1 cellular context compared by ENCODE assay signal in the genomic region with DNA sequence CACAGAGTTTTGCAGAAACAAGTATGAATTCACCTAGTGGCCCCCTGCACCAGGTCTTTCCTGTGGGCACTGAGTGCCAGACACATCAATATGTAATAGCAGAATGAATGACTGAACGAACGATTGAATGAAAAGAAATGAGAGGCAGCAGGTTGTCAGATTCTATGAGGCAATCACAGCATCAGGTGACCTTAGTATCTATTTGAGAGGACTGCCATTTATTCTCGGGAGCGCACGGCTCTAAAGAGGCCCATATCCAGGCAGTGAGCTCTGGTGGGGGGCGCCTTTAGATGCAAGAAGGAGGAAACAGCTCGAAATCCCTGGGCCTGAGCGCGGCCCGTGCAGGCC.
TF ChIP-seq lines count a peak whose summit lies in the region.

No MANE protein-coding gene starts in this region.

TF ChIP-seq in SK-N-SH treated with all-trans-retinoic acid at 6 μM for 48 hours, 23 proteins besides CTCF, POLR2A, EP300 and RAD21 (continued from another document):
- TF ChIP-seq, protein P1, sequence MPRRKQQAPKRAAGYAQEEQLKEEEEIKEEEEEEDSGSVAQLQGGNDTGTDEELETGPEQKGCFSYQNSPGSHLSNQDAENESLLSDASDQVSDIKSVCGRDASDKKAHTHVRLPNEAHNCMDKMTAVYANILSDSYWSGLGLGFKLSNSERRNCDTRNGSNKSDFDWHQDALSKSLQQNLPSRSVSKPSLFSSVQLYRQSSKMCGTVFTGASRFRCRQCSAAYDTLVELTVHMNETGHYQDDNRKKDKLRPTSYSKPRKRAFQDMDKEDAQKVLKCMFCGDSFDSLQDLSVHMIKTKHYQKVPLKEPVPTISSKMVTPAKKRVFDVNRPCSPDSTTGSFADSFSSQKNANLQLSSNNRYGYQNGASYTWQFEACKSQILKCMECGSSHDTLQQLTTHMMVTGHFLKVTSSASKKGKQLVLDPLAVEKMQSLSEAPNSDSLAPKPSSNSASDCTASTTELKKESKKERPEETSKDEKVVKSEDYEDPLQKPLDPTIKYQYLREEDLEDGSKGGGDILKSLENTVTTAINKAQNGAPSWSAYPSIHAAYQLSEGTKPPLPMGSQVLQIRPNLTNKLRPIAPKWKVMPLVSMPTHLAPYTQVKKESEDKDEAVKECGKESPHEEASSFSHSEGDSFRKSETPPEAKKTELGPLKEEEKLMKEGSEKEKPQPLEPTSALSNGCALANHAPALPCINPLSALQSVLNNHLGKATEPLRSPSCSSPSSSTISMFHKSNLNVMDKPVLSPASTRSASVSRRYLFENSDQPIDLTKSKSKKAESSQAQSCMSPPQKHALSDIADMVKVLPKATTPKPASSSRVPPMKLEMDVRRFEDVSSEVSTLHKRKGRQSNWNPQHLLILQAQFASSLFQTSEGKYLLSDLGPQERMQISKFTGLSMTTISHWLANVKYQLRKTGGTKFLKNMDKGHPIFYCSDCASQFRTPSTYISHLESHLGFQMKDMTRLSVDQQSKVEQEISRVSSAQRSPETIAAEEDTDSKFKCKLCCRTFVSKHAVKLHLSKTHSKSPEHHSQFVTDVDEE (CRISPR knock-in tag; IDR thresholded peaks at IDR 0.05) = no peak
- TF ChIP-seq ZNF8 (CRISPR knock-in tag; IDR thresholded peaks at IDR 0.05) (no peak), OSR1 (CRISPR knock-in tag; IDR thresholded peaks at IDR 0.05) (no peak), TCF4 (CRISPR knock-in tag; IDR thresholded peaks at IDR 0.05; ENCODE audit: borderline replicate concordance) (no peak), BACH2 (CRISPR knock-in tag; IDR thresholded peaks at IDR 0.05; ENCODE audit: borderline replicate concordance) (no peak)
